In the genomic region with DNA sequence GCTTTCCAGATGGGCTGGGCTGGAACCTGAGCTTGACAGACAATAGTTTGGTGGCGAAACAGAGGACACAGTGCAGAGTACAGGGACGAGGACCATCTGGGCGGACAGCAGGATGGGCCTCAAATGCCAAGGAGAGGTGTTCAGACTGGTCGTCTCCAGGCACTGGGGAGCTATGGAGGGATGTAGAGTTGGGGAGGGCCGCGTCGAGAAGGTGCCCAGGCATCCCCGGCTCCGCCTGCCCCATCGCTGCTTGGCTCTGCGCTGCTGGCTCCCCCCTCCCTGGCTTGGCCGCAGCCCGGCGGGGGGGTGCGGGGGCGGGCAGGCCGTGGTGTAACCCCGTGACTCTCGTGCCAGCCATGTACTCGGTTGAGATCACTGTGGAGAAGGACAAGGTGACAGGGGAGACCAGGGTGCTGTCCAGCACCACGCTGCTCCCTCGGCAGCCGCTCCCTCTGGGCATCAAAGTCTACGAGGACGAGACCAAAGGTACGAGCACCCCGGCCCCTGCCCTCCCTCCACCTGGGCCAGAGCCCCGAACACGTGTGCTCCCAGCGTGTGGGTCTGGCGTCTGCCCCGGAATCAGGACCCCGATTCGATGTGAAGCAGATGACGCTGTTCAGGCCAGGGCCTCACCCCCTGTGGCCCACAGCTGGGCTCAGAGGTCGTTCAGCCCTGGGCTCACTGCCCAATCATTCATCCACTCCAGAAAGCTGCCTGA, we compare ENCODE assay signal across 1 cellular context.
A peak's percentile ranks its signal among the peaks of the same experiment; 100 is the strongest.
TF ChIP-seq lines count a peak whose summit lies in the region.

No MANE protein-coding gene starts in this region.

TF ChIP-seq in HepG2, 621 proteins besides CTCF, POLR2A, EP300 and RAD21 (continued from another document and continues in another):
- TF ChIP-seq, protein P1, sequence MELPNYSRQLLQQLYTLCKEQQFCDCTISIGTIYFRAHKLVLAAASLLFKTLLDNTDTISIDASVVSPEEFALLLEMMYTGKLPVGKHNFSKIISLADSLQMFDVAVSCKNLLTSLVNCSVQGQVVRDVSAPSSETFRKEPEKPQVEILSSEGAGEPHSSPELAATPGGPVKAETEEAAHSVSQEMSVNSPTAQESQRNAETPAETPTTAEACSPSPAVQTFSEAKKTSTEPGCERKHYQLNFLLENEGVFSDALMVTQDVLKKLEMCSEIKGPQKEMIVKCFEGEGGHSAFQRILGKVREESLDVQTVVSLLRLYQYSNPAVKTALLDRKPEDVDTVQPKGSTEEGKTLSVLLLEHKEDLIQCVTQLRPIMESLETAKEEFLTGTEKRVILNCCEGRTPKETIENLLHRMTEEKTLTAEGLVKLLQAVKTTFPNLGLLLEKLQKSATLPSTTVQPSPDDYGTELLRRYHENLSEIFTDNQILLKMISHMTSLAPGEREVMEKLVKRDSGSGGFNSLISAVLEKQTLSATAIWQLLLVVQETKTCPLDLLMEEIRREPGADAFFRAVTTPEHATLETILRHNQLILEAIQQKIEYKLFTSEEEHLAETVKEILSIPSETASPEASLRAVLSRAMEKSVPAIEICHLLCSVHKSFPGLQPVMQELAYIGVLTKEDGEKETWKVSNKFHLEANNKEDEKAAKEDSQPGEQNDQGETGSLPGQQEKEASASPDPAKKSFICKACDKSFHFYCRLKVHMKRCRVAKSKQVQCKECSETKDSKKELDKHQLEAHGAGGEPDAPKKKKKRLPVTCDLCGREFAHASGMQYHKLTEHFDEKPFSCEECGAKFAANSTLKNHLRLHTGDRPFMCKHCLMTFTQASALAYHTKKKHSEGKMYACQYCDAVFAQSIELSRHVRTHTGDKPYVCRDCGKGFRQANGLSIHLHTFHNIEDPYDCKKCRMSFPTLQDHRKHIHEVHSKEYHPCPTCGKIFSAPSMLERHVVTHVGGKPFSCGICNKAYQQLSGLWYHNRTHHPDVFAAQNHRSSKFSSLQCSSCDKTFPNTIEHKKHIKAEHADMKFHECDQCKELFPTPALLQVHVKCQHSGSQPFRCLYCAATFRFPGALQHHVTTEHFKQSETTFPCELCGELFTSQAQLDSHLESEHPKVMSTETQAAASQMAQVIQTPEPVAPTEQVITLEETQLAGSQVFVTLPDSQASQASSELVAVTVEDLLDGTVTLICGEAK (IDR thresholded peaks at IDR 0.05), result no peak
- TF ChIP-seq, protein P1 (CRISPR knock-in tag; IDR thresholded peaks at IDR 0.05), result peak; percentile 52; the same call in 1 of the 2 replicates
- peak; percentile 90 for TF ChIP-seq HNRNPL (IDR thresholded peaks at IDR 0.05; ENCODE audit: low read depth, low read length)
- peak; percentile 94 for TF ChIP-seq ZSCAN29 (CRISPR knock-in tag; conservative IDR thresholded peaks at IDR 0.05)
- TF ChIP-seq CHCHD3 (CRISPR knock-in tag; IDR thresholded peaks at IDR 0.05), result no peak
- no peak for TF ChIP-seq ZFP36L2 (CRISPR knock-in tag; IDR thresholded peaks at IDR 0.05)
- peak; percentile 55; the same call in 1 of the 2 replicates for TF ChIP-seq ZNF761 (CRISPR knock-in tag; conservative IDR thresholded peaks at IDR 0.05)
- no peak for TF ChIP-seq SRSF9 (IDR thresholded peaks at IDR 0.05; ENCODE audit: borderline replicate concordance, insufficient read depth, low read depth, low read length, poor library complexity, severe bottlenecking)
- peak; percentile 90; the same call in 1 of the 2 replicates for TF ChIP-seq MIER2 (CRISPR knock-in tag; IDR thresholded peaks at IDR 0.05)
- TF ChIP-seq TFE3 (CRISPR knock-in tag; IDR thresholded peaks at IDR 0.05), result peak; percentile 57
- no peak for TF ChIP-seq MZF1 (CRISPR knock-in tag; IDR thresholded peaks at IDR 0.05; ENCODE audit: borderline replicate concordance)
- no peak for TF ChIP-seq TEAD2 (CRISPR knock-in tag; IDR thresholded peaks at IDR 0.05)
- TF ChIP-seq NFE2L1 (CRISPR knock-in tag; IDR thresholded peaks at IDR 0.05; ENCODE audit: borderline replicate concordance), result no peak
- no peak for TF ChIP-seq PCBP2 (optimal IDR thresholded peaks at IDR 0.05; ENCODE audit: low read depth, low read length, poor library complexity, severe bottlenecking)
- TF ChIP-seq, protein P2, sequence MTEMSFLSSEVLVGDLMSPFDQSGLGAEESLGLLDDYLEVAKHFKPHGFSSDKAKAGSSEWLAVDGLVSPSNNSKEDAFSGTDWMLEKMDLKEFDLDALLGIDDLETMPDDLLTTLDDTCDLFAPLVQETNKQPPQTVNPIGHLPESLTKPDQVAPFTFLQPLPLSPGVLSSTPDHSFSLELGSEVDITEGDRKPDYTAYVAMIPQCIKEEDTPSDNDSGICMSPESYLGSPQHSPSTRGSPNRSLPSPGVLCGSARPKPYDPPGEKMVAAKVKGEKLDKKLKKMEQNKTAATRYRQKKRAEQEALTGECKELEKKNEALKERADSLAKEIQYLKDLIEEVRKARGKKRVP (CRISPR knock-in tag; IDR thresholded peaks at IDR 0.05), result no peak
- TF ChIP-seq KDM6A (CRISPR knock-in tag; IDR thresholded peaks at IDR 0.05; ENCODE audit: low read depth), result peak; percentile 53
- TF ChIP-seq, protein P3, sequence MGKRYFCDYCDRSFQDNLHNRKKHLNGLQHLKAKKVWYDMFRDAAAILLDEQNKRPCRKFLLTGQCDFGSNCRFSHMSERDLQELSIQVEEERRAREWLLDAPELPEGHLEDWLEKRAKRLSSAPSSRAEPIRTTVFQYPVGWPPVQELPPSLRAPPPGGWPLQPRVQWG (CRISPR knock-in tag; IDR thresholded peaks at IDR 0.05; ENCODE audit: borderline replicate concordance, low read depth), result no peak
- TF ChIP-seq ZNF207 (IDR thresholded peaks at IDR 0.05; ENCODE audit: borderline replicate concordance), result no peak
- peak; percentile 90 for TF ChIP-seq ESRRA (CRISPR knock-in tag; IDR thresholded peaks at IDR 0.05; ENCODE audit: low read depth)
- TF ChIP-seq HMG20A (CRISPR knock-in tag; IDR thresholded peaks at IDR 0.05; ENCODE audit: borderline replicate concordance), result no peak; the same call in 1 of the 2 replicates
- no peak for TF ChIP-seq ZNF17 (CRISPR knock-in tag; IDR thresholded peaks at IDR 0.05)
- peak; percentile 88 for TF ChIP-seq SRSF1 (optimal IDR thresholded peaks at IDR 0.05; ENCODE audit: low read depth, low read length)
- TF ChIP-seq GZF1 (CRISPR knock-in tag; IDR thresholded peaks at IDR 0.05), result 0 out of 2 replicates have a peak, but pooled peaks have one; percentile 45
- TF ChIP-seq SNAI1 (CRISPR knock-in tag; IDR thresholded peaks at IDR 0.05; ENCODE audit: borderline replicate concordance), result no peak
- TF ChIP-seq NFE2L2 (IDR thresholded peaks at IDR 0.05; ENCODE audit: low read length), result no peak
- TF ChIP-seq THAP8 (CRISPR knock-in tag; IDR thresholded peaks at IDR 0.05; ENCODE audit: borderline replicate concordance), result no peak
- TF ChIP-seq SKIL (CRISPR knock-in tag; IDR thresholded peaks at IDR 0.05; ENCODE audit: borderline replicate concordance), result peak; percentile 44; the same call in 1 of the 2 replicates
- 0 out of 2 replicates have a peak, but pooled peaks have one; percentile 50 for TF ChIP-seq RCOR2 (CRISPR knock-in tag; IDR thresholded peaks at IDR 0.05)
- peak; percentile 25; the same call in 1 of the 2 replicates for TF ChIP-seq MEIS1 (CRISPR knock-in tag; IDR thresholded peaks at IDR 0.05; ENCODE audit: borderline replicate concordance)
- no peak for TF ChIP-seq ZNF512 (CRISPR knock-in tag; IDR thresholded peaks at IDR 0.05)
- peak; percentile 46; the same call in 1 of the 2 replicates for TF ChIP-seq CEBPG (CRISPR knock-in tag; IDR thresholded peaks at IDR 0.05)
- TF ChIP-seq MEIS2 (CRISPR knock-in tag; IDR thresholded peaks at IDR 0.05), result 0 out of 2 replicates have a peak, but pooled peaks have one; percentile 21
- 0 out of 4 replicates have a peak, but pooled peaks have one; percentile 34 to 44 for TF ChIP-seq HMGXB4 (CRISPR knock-in tag; IDR thresholded peaks at IDR 0.05; ENCODE audit: borderline replicate concordance in 1 of 2, low read depth in 1 of 2)
- no peak for TF ChIP-seq SSRP1 (CRISPR knock-in tag; IDR thresholded peaks at IDR 0.05)
- TF ChIP-seq SP1 (IDR thresholded peaks at IDR 0.05), result no peak
- no peak for TF ChIP-seq SP1 (CRISPR knock-in tag; IDR thresholded peaks at IDR 0.05)
- TF ChIP-seq ZNF292 (CRISPR knock-in tag; IDR thresholded peaks at IDR 0.05; ENCODE audit: borderline replicate concordance, low read depth), result peak; percentile 92
- TF ChIP-seq MAFK (conservative IDR thresholded peaks at IDR 0.05 in 1 of 2, IDR thresholded peaks at IDR 0.05 in 1 of 2; ENCODE audit: low read length in 2 of 2), result no peak
- no peak for TF ChIP-seq MATR3 (CRISPR knock-in tag; IDR thresholded peaks at IDR 0.05)
- TF ChIP-seq TARDBP (CRISPR knock-in tag; IDR thresholded peaks at IDR 0.05), result peak; percentile 33; the same call in 1 of the 2 replicates
- no peak for TF ChIP-seq RFX5 (IDR thresholded peaks at IDR 0.05; ENCODE audit: low read depth, low read length)
- TF ChIP-seq NFKBIZ (CRISPR knock-in tag; IDR thresholded peaks at IDR 0.05), result no peak
- 0 out of 2 replicates have a peak, but pooled peaks have one; percentile 52 for TF ChIP-seq SMAD1 (CRISPR knock-in tag; IDR thresholded peaks at IDR 0.05; ENCODE audit: borderline replicate concordance, low read depth)
